Comparison of ENCODE assay signal across 26 cellular contexts in the genomic region with DNA sequence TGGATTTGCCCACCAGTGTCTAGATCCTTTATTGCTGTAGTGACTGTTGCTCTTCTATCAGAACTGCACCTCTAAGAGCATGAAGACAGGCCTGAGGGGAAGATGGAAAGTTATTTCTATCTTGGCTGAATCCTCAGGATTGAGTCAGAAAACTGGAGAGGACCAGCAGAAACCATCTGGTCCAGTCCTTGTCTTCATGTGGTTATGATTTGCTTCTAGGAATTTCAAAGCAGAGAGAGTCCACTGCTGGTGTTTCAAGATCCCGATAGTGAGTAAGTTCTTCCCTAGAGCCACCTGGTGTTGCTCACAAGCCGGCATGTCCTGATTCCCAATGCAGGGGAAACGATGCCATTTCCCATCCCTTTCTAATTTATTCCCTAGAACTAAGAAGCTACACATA.
DNase-seq lines count a peak whose midpoint lies in the region; ATAC-seq, FAIRE-seq and TF ChIP-seq lines count a peak whose summit lies in the region.
"Had no signal": no experiment of that assay in that cellular context is flagged by ENCODE, and none has a peak within 500 bp of the region (broad histone marks: within the 10 kb centered on the region; RNA-seq: fewer than 3 reads in every experiment).

No MANE protein-coding gene starts in this region.

- FAIRE-seq in GM19239 (lab: Jason Lieb, UNC): no peak
- FAIRE-seq: HTR-8/SVneo, small intestine had no signal

- H3K36me3 ChIP-seq in mammary epithelial cell (ENCODE audit: insufficient read depth, low read length) (no peaks in the 10 kb centered on the region), breast epithelium (no peaks in the 10 kb centered on the region)
- H3K36me3 ChIP-seq: cardiac muscle cell, esophagus muscularis mucosa, WERI-Rb-1 had no signal

- H3K27ac ChIP-seq in mammary epithelial cell (ENCODE audit: insufficient read depth, low read depth, low read length): no peak overlapping the region
- no peak overlapping the region for H3K27ac ChIP-seq in breast epithelium
- H3K27ac ChIP-seq: cardiac muscle cell, esophagus muscularis mucosa, WERI-Rb-1 had no signal

- H3K27me3 ChIP-seq in mammary epithelial cell (ENCODE audit: insufficient read depth, low read length): no peaks in the 10 kb centered on the region
- no peaks in the 10 kb centered on the region for H3K27me3 ChIP-seq in breast epithelium
- H3K27me3 ChIP-seq: cardiac muscle cell, esophagus muscularis mucosa had no signal

- intact Hi-C loops in mammary epithelial cell (cut with micrococcal nuclease): no loop called here
- intact Hi-C loops in breast epithelium (cut with DNase I; ENCODE audit: low total_unique reads): no loop called here
- intact Hi-C loops in sciatic nerve (cut with DNase I): no loop called here

- DNase-seq in mammary epithelial cell: peak; percentile 76
- no peak for DNase-seq in breast epithelium (ENCODE audit: low spot score in 2 of 2)
- DNase-seq in HS-5 (ENCODE audit: low read depth): peak; percentile 15
- peak; percentile 3 for DNase-seq in fibroblast of mammary gland (ENCODE audit: low read depth)
- DNase-seq in sciatic nerve (ENCODE audit: low spot score): no peak
- no peak for DNase-seq in GM19239 (ENCODE audit: insufficient read length, low spot score)
- DNase-seq in DMS53 treated with DMSO at 0.1 percent for 48 hours (lab: John Stamatoyannopoulos, UW; ENCODE audit: unreplicated experiment): no peak
- DNase-seq: 8988T; activated CD4-positive, alpha-beta T cell treated with anti-CD3 and anti-CD28 coated beads, Interleukin-2, amount 10 ng/mL, durations not matched to agents 24 days and 14 days; activated naive CD4-positive, alpha-beta T cell treated with anti-CD3 and anti-CD28 coated beads, Interleukin-2, amount 10 ng/mL, durations not matched to agents 7 days and 5 days; C1 segment of cervical spinal cord; cortex of kidney; head of caudate nucleus; left colon; naive thymus-derived CD4-positive, alpha-beta T cell; NCI-H187; NCI-H2171 treated with DMSO at 0.1 percent for 48 hours; NCI-H526 treated with DMSO at 0.1 percent for 48 hours; occipital lobe; small intestine; stimulated activated CD4-positive, alpha-beta T cell treated with anti-CD3 and anti-CD28 coated beads, Interleukin-1b, Interleukin-23, amount 100 ng/mL, for 48 hours; WERI-Rb-1 had no signal

- in situ Hi-C loops in mammary epithelial cell (cut with MboI; ENCODE audit: low sequenced_read_pairs in 2 of 2): no loop called here

- H3K79me2 ChIP-seq in mammary epithelial cell (ENCODE audit: insufficient read depth, low read length): no peaks in the 10 kb centered on the region

- H3K9ac ChIP-seq in mammary epithelial cell (ENCODE audit: insufficient read depth, low read length): no peak overlapping the region

- CTCF ChIA-PET in mammary epithelial cell (lab: Charles Lee; ENCODE audit: low non-redundant PET): no interaction called here

- no peaks in the 10 kb centered on the region for H3K9me3 ChIP-seq in mammary epithelial cell (replicated peaks; ENCODE audit: insufficient read depth, low read length)
- H3K9me3 ChIP-seq in breast epithelium: no peaks in the 10 kb centered on the region
- H3K9me3 ChIP-seq: esophagus muscularis mucosa had no signal

- H3K4me2 ChIP-seq in mammary epithelial cell (ENCODE audit: insufficient read depth, low read depth, low read length): no peak overlapping the region

- H3K4me3 ChIP-seq in mammary epithelial cell (replicated peaks in 1 of 3; ENCODE audit: insufficient read depth in 1 of 3, low read depth in 2 of 3, low read length in 3 of 3) (no peak overlapping the region), breast epithelium (no peak overlapping the region), fibroblast of mammary gland (ENCODE audit: control insufficient read depth, low read depth, low read length) (no peak overlapping the region)
- H3K4me3 ChIP-seq: cardiac muscle cell, esophagus muscularis mucosa had no signal

- no peak for TF ChIP-seq POLR2A in breast epithelium (IDR thresholded peaks at IDR 0.05)

- H3K4me1 ChIP-seq in mammary epithelial cell (ENCODE audit: insufficient read depth, low read length) (peaks cover 9% of the 10 kb centered on the region), breast epithelium (no peaks in the 10 kb centered on the region)

- H2AFZ ChIP-seq in mammary epithelial cell (ENCODE audit: low read depth, low read length): no peak overlapping the region

- ATAC-seq in sciatic nerve: peak; percentile 81
- no peak for ATAC-seq in HG02840 (IDR thresholded peaks at IDR 0.05; ENCODE audit: low FRiP score, unreplicated experiment)
- ATAC-seq: left colon; naive thymus-derived CD4-positive, alpha-beta T cell had no signal

- BruUV-seq in mammary epithelial cell (replicated peaks; lab: Mats Ljungman, UMichigan): no TSS peak

- TF ChIP-seq CTCF in mammary epithelial cell (conservative IDR thresholded peaks at IDR 0.05 in 1 of 2, IDR thresholded peaks at IDR 0.05 in 1 of 2; ENCODE audit: extremely low read depth in 1 of 2, insufficient read depth in 1 of 2, low read depth in 1 of 2, low read length in 2 of 2) (no peak), breast epithelium (IDR thresholded peaks at IDR 0.05) (no peak), fibroblast of mammary gland (conservative IDR thresholded peaks at IDR 0.05; ENCODE audit: control insufficient read depth, insufficient read depth, low read depth, low read length) (no peak)

- WGBS in mammary epithelial cell (ENCODE audit: low coverage, missing lambda C conversion rate): 96% methylated on average over 3 of the region's 3 CpGs

- H4K20me1 ChIP-seq in mammary epithelial cell (ENCODE audit: insufficient read depth, low read length): no peaks in the 10 kb centered on the region

- dilution Hi-C loops in mammary epithelial cell (cut with HindIII; ENCODE audit: low sequenced_read_pairs): loop anchor here (5.0 kb wide), 1 partner anchor 92 kb away; no protein-coding TSS in a partner anchor

Comparison
In these comparisons a context has a peak if more than half of its experiments do, and no peak if none do; other contexts are left out.
1. DNase-seq: peak in mammary epithelial cell (single experiment), HS-5 (single experiment) and fibroblast of mammary gland (single experiment); none in breast epithelium (0 of 2), sciatic nerve (single experiment), GM19239 (single experiment) and DMS53 treated with DMSO at 0.1 percent for 48 hours (single experiment).